ENCODE assay signal across 28 cellular contexts in genomic region chr7:120472892-120473291, GRCh38.
"Had no signal": no experiment of that assay in that cellular context is flagged by ENCODE, and none has a peak within 500 bp of the region (broad histone marks: within the 10 kb centered on the region; RNA-seq: fewer than 3 reads in every experiment).

No MANE protein-coding gene starts in this region.

- H3K9me3 ChIP-seq: gastrocnemius medialis, heart left ventricle had no signal

- H3K4me3 ChIP-seq: coronary artery, gastrocnemius medialis, heart left ventricle had no signal

- H3K27me3 ChIP-seq: brain microvascular endothelial cell, dorsolateral prefrontal cortex, gastrocnemius medialis, heart left ventricle had no signal

- H3K27ac Mint-ChIP-seq: activated CD4-positive, alpha-beta memory T cell treated with anti-CD3 and anti-CD28 coated beads for 36 hours; activated CD4-positive, alpha-beta T cell treated with anti-CD3 and anti-CD28 coated beads for 36 hours; activated CD4-positive, alpha-beta T cell treated with anti-CD3 and anti-CD28 coated beads, Interleukin-2, amount 10 ng/mL, durations not matched to agents 24 days and 14 days; activated naive CD8-positive, alpha-beta T cell; activated T-helper 17 cell treated with anti-CD3 and anti-CD28 coated beads, Interleukin-2, amount 50 U/mL, for 72 hours; dendritic cell treated with granulocyte-macrophage colony-stimulating factor and Interleukin-4, amounts not matched to agents 40 ng/mL and 50 ng/mL, for 4 days; endodermal cell had no signal

- DNase-seq: activated CD4-positive, alpha-beta memory T cell treated with anti-CD3 and anti-CD28 coated beads for 36 hours; activated CD4-positive, alpha-beta T cell treated with anti-CD3 and anti-CD28 coated beads for 36 hours; activated CD4-positive, alpha-beta T cell treated with anti-CD3 and anti-CD28 coated beads, Interleukin-2, amount 10 ng/mL, durations not matched to agents 24 days and 14 days; activated CD4-positive, CD25-positive, alpha-beta regulatory T cell; activated CD4-positive, CD25-positive, alpha-beta regulatory T cell treated with anti-CD3 and anti-CD28 coated beads, Interleukin-2, amount 50 U/mL, for 72 hours; activated CD8-positive, alpha-beta memory T cell treated with anti-CD3 and anti-CD28 coated beads, Interleukin-2, amount 50 U/mL, for 48 hours; activated effector memory CD4-positive, alpha-beta T cell treated with Interleukin-2 at 50 U/mL for 16 hours; activated gamma-delta T cell treated with Interleukin-2 at 50 U/mL for 16 hours; activated naive CD4-positive, alpha-beta T cell treated with anti-CD3 and anti-CD28 coated beads, Interleukin-2, amount 50 U/mL, for 16 hours; activated naive CD4-positive, alpha-beta T cell treated with Interleukin-2 at 50 U/mL for 16 hours; activated T-cell treated with anti-CD3 and anti-CD28 coated beads for 4 hours; activated T-cell treated with anti-CD3 and anti-CD28 coated beads, Interleukin-2, amount 50 U/mL, for 4 hours; amniotic stem cell; brain microvascular endothelial cell; effector memory CD4-positive, alpha-beta T cell; endodermal cell; foreskin fibroblast; gastrocnemius medialis; glutamatergic neuron; heart left ventricle; T-helper 2 cell had no signal

- H3K4me1 Mint-ChIP-seq: activated CD4-positive, alpha-beta T cell treated with anti-CD3 and anti-CD28 coated beads for 36 hours; activated CD4-positive, alpha-beta T cell treated with anti-CD3 and anti-CD28 coated beads, Interleukin-2, amount 10 ng/mL, durations not matched to agents 24 days and 14 days; activated T-helper 17 cell treated with anti-CD3 and anti-CD28 coated beads, Interleukin-2, amount 50 U/mL, for 72 hours; central memory CD8-positive, alpha-beta T cell had no signal

- H3K36me3 ChIP-seq: brain microvascular endothelial cell, gastrocnemius medialis, heart left ventricle had no signal

- H3K4me3 Mint-ChIP-seq: activated CD4-positive, alpha-beta memory T cell treated with anti-CD3 and anti-CD28 coated beads for 36 hours; activated CD4-positive, alpha-beta T cell treated with anti-CD3 and anti-CD28 coated beads for 36 hours; activated CD4-positive, alpha-beta T cell treated with anti-CD3 and anti-CD28 coated beads, Interleukin-2, amount 10 ng/mL, durations not matched to agents 24 days and 14 days; activated naive CD8-positive, alpha-beta T cell; activated T-cell treated with anti-CD3 and anti-CD28 coated beads, Interleukin-2, amount 50 U/mL, for 4 hours; activated T-helper 17 cell treated with anti-CD3 and anti-CD28 coated beads, Interleukin-2, amount 50 U/mL, for 72 hours; central memory CD8-positive, alpha-beta T cell; dendritic cell treated with granulocyte-macrophage colony-stimulating factor and Interleukin-4, amounts not matched to agents 40 ng/mL and 50 ng/mL, for 4 days; endodermal cell had no signal

- H3K4me1 ChIP-seq: gastrocnemius medialis, heart left ventricle had no signal

- H3K27me3 Mint-ChIP-seq: activated CD4-positive, alpha-beta memory T cell treated with anti-CD3 and anti-CD28 coated beads for 36 hours; activated CD4-positive, alpha-beta T cell treated with anti-CD3 and anti-CD28 coated beads for 36 hours; activated CD4-positive, alpha-beta T cell treated with anti-CD3 and anti-CD28 coated beads, Interleukin-2, amount 10 ng/mL, durations not matched to agents 24 days and 14 days; activated naive CD8-positive, alpha-beta T cell; activated T-helper 17 cell treated with anti-CD3 and anti-CD28 coated beads, Interleukin-2, amount 50 U/mL, for 72 hours; central memory CD8-positive, alpha-beta T cell; dendritic cell treated with granulocyte-macrophage colony-stimulating factor and Interleukin-4, amounts not matched to agents 40 ng/mL and 50 ng/mL, for 4 days had no signal

- ATAC-seq: activated CD4-positive, alpha-beta T cell treated with anti-CD3 and anti-CD28 coated beads for 36 hours; activated T-cell treated with anti-CD3 and anti-CD28 coated beads, Interleukin-2, amount 50 U/mL, for 4 hours; activated T-helper 17 cell treated with anti-CD3 and anti-CD28 coated beads, Interleukin-2, amount 50 U/mL, for 72 hours; esophagus mucosa; gastrocnemius medialis; heart left ventricle had no signal

- H3K9me3 Mint-ChIP-seq: activated CD4-positive, alpha-beta T cell treated with anti-CD3 and anti-CD28 coated beads, Interleukin-2, amount 10 ng/mL, durations not matched to agents 24 days and 14 days; dendritic cell treated with granulocyte-macrophage colony-stimulating factor and Interleukin-4, amounts not matched to agents 40 ng/mL and 50 ng/mL, for 4 days; endodermal cell had no signal

- H3K27ac ChIP-seq: brain microvascular endothelial cell, coronary artery, gastrocnemius medialis, heart left ventricle had no signal

- H3K36me3 Mint-ChIP-seq: activated CD4-positive, alpha-beta memory T cell treated with anti-CD3 and anti-CD28 coated beads for 36 hours; activated naive CD8-positive, alpha-beta T cell had no signal
